1 cellular context compared by ENCODE assay signal in the genomic region with DNA sequence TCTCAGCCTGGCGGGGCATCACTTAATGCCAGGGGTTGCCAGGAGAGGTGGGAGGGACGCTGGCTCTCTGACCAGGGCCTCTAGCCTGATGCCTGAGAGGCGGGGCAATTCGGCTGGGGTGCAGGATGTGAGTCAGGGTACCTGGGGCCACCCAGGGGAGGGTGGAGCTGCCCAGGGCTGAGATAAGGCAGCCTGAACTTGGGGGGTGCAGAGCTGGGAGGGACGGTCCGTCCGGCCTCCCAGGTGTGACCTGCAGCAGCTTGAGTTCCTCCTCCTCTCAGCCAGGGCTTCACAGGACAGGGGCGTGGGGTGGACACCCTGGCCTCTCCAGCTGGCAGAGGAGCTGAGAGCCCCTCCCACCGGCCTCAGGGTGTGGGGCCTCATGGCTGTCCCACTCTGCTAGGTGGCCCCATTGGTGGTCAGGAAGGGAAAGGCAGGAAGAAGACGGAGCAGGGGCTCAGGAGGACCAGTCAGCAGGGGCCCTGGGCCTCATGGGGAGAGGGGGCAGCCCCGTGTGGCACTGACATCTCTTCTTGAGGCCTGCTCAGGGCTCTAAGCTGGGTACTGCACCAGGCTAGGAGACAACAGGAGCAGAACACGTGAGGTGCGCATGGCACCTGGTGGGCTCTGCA.
A peak's percentile ranks its signal among the peaks of the same experiment; 100 is the strongest.
TF ChIP-seq lines count a peak whose summit lies in the region.

No MANE protein-coding gene starts in this region.

TF ChIP-seq in K562, 482 proteins besides CTCF, POLR2A, EP300 and RAD21 (continues in another document):
- TF ChIP-seq PTTG1 (tag; IDR thresholded peaks at IDR 0.05; ENCODE audit: low read depth) (no peak), NEUROD1 (IDR thresholded peaks at IDR 0.05; ENCODE audit: borderline replicate concordance, low read depth, low read length, partially characterized antibody) (peak; percentile 28), ETV5 (CRISPR knock-in tag; IDR thresholded peaks at IDR 0.05; ENCODE audit: low read depth) (peak; percentile 80), HDAC2 (IDR thresholded peaks at IDR 0.05) (0 out of 2 replicates have a peak, but pooled peaks have one; percentile 25), HLTF (IDR thresholded peaks at IDR 0.05) (0 out of 2 replicates have a peak, but pooled peaks have one; percentile 15), KLF1 (tag; IDR thresholded peaks at IDR 0.05) (peak; percentile 28; the same call in 1 of the 2 replicates), ZNF175 (CRISPR knock-in tag; IDR thresholded peaks at IDR 0.05; ENCODE audit: low read depth) (0 out of 2 replicates have a peak, but pooled peaks have one; percentile 43), GABPA (tag; conservative IDR thresholded peaks at IDR 0.05; ENCODE audit: low read depth) (peak; percentile 15; the same call in 1 of the 2 replicates), HMGN3 (IDR thresholded peaks at IDR 0.05; ENCODE audit: borderline replicate concordance, extremely low read depth, insufficient read length, low read depth, low read length) (peak; percentile 73), ZNF584 (CRISPR knock-in tag; IDR thresholded peaks at IDR 0.05; ENCODE audit: low read depth) (peak; percentile 22; the same call in 1 of the 2 replicates), RCOR1 (IDR thresholded peaks at IDR 0.05; ENCODE audit: borderline replicate concordance in 1 of 2, low read depth in 2 of 2, low read length in 2 of 2) (0 out of 4 replicates have a peak, but pooled peaks of 1 of the 2 experiments have one; percentile 35), NFXL1 (CRISPR knock-in tag; IDR thresholded peaks at IDR 0.05) (no peak), ZNF785 (CRISPR knock-in tag; IDR thresholded peaks at IDR 0.05) (0 out of 2 replicates have a peak, but pooled peaks have one; percentile 13), MTA1 (IDR thresholded peaks at IDR 0.05; ENCODE audit: borderline replicate concordance) (0 out of 2 replicates have a peak, but pooled peaks have one; percentile 32), ZEB2 (IDR thresholded peaks at IDR 0.05) (peak; percentile 73; the same call in 1 of the 2 replicates), NCOA2 (IDR thresholded peaks at IDR 0.05; ENCODE audit: partially characterized antibody in 2 of 2) (no peak), LEF1 (IDR thresholded peaks at IDR 0.05) (peak; percentile 37; the same call in 1 of the 2 replicates), CBFA2T2 (conservative IDR thresholded peaks at IDR 0.05) (0 out of 2 replicates have a peak, but pooled peaks have one; percentile 2), BHLHE40 (IDR thresholded peaks at IDR 0.05; ENCODE audit: low read length) (peak; percentile 52), MCM7 (IDR thresholded peaks at IDR 0.05) (no peak), NR2C2 (CRISPR knock-in tag; IDR thresholded peaks at IDR 0.05) (peak; percentile 14; the same call in 1 of the 2 replicates), NR2C2 (tag; IDR thresholded peaks at IDR 0.05) (no peak), U2AF1 (optimal IDR thresholded peaks at IDR 0.05; ENCODE audit: low read depth, low read length) (no peak), RFX1 (IDR thresholded peaks at IDR 0.05) (no peak), POLR2G (IDR thresholded peaks at IDR 0.05; ENCODE audit: low read depth, low read length) (peak; percentile 53; the same call in 1 of the 2 replicates), ARID1B (IDR thresholded peaks at IDR 0.05) (peak; percentile 68), MAZ (CRISPR knock-in tag; conservative IDR thresholded peaks at IDR 0.05 in 1 of 2, IDR thresholded peaks at IDR 0.05 in 1 of 2) (peak; percentile 13 to 81; a peak in 2 of 4 replicates), FOSL1 (tag; conservative IDR thresholded peaks at IDR 0.05) (peak; percentile 54)
- TF ChIP-seq, protein P1, sequence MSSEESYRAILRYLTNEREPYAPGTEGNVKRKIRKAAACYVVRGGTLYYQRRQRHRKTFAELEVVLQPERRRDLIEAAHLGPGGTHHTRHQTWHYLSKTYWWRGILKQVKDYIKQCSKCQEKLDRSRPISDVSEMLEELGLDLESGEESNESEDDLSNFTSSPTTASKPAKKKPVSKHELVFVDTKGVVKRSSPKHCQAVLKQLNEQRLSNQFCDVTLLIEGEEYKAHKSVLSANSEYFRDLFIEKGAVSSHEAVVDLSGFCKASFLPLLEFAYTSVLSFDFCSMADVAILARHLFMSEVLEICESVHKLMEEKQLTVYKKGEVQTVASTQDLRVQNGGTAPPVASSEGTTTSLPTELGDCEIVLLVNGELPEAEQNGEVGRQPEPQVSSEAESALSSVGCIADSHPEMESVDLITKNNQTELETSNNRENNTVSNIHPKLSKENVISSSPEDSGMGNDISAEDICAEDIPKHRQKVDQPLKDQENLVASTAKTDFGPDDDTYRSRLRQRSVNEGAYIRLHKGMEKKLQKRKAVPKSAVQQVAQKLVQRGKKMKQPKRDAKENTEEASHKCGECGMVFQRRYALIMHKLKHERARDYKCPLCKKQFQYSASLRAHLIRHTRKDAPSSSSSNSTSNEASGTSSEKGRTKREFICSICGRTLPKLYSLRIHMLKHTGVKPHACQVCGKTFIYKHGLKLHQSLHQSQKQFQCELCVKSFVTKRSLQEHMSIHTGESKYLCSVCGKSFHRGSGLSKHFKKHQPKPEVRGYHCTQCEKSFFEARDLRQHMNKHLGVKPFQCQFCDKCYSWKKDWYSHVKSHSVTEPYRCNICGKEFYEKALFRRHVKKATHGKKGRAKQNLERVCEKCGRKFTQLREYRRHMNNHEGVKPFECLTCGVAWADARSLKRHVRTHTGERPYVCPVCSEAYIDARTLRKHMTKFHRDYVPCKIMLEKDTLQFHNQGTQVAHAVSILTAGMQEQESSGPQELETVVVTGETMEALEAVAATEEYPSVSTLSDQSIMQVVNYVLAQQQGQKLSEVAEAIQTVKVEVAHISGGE (CRISPR knock-in tag; IDR thresholded peaks at IDR 0.05): 0 out of 6 replicates have a peak, but pooled peaks of 1 of the 3 experiments have one; percentile 22
- TF ChIP-seq, protein P2, sequence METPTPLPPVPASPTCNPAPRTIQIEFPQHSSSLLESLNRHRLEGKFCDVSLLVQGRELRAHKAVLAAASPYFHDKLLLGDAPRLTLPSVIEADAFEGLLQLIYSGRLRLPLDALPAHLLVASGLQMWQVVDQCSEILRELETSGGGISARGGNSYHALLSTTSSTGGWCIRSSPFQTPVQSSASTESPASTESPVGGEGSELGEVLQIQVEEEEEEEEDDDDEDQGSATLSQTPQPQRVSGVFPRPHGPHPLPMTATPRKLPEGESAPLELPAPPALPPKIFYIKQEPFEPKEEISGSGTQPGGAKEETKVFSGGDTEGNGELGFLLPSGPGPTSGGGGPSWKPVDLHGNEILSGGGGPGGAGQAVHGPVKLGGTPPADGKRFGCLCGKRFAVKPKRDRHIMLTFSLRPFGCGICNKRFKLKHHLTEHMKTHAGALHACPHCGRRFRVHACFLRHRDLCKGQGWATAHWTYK (CRISPR knock-in tag; IDR thresholded peaks at IDR 0.05): 0 out of 2 replicates have a peak, but pooled peaks have one; percentile 3
- TF ChIP-seq, protein P3, sequence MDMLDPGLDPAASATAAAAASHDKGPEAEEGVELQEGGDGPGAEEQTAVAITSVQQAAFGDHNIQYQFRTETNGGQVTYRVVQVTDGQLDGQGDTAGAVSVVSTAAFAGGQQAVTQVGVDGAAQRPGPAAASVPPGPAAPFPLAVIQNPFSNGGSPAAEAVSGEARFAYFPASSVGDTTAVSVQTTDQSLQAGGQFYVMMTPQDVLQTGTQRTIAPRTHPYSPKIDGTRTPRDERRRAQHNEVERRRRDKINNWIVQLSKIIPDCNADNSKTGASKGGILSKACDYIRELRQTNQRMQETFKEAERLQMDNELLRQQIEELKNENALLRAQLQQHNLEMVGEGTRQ (CRISPR knock-in tag; IDR thresholded peaks at IDR 0.05): no peak
- TF ChIP-seq, protein P4, sequence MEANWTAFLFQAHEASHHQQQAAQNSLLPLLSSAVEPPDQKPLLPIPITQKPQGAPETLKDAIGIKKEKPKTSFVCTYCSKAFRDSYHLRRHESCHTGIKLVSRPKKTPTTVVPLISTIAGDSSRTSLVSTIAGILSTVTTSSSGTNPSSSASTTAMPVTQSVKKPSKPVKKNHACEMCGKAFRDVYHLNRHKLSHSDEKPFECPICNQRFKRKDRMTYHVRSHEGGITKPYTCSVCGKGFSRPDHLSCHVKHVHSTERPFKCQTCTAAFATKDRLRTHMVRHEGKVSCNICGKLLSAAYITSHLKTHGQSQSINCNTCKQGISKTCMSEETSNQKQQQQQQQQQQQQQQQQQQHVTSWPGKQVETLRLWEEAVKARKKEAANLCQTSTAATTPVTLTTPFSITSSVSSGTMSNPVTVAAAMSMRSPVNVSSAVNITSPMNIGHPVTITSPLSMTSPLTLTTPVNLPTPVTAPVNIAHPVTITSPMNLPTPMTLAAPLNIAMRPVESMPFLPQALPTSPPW (CRISPR knock-in tag; IDR thresholded peaks at IDR 0.05): peak; percentile 60
- TF ChIP-seq, protein P5, sequence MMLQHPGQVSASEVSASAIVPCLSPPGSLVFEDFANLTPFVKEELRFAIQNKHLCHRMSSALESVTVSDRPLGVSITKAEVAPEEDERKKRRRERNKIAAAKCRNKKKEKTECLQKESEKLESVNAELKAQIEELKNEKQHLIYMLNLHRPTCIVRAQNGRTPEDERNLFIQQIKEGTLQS (IDR thresholded peaks at IDR 0.05): 0 out of 2 replicates have a peak, but pooled peaks have one; percentile 17
- TF ChIP-seq, protein P5 (CRISPR knock-in tag; conservative IDR thresholded peaks at IDR 0.05): no peak
- TF ChIP-seq, protein P6, sequence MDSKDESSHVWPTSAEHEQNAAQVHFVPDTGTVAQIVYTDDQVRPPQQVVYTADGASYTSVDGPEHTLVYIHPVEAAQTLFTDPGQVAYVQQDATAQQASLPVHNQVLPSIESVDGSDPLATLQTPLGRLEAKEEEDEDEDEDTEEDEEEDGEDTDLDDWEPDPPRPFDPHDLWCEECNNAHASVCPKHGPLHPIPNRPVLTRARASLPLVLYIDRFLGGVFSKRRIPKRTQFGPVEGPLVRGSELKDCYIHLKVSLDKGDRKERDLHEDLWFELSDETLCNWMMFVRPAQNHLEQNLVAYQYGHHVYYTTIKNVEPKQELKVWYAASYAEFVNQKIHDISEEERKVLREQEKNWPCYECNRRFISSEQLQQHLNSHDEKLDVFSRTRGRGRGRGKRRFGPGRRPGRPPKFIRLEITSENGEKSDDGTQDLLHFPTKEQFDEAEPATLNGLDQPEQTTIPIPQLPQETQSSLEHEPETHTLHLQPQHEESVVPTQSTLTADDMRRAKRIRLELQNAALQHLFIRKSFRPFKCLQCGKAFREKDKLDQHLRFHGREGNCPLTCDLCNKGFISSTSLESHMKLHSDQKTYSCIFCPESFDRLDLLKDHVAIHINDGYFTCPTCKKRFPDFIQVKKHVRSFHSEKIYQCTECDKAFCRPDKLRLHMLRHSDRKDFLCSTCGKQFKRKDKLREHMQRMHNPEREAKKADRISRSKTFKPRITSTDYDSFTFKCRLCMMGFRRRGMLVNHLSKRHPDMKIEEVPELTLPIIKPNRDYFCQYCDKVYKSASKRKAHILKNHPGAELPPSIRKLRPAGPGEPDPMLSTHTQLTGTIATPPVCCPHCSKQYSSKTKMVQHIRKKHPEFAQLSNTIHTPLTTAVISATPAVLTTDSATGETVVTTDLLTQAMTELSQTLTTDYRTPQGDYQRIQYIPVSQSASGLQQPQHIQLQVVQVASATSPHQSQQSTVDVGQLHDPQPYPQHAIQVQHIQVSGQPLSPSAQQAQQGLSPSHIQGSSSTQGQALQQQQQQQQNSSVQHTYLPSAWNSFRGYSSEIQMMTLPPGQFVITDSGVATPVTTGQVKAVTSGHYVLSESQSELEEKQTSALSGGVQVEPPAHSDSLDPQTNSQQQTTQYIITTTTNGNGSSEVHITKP (IDR thresholded peaks at IDR 0.05; ENCODE audit: partially characterized antibody): peak; percentile 32
- TF ChIP-seq, protein P7, sequence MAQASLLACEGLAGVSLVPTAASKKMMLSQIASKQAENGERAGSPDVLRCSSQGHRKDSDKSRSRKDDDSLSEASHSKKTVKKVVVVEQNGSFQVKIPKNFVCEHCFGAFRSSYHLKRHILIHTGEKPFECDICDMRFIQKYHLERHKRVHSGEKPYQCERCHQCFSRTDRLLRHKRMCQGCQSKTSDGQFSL (CRISPR knock-in tag; IDR thresholded peaks at IDR 0.05): peak; percentile 93
- TF ChIP-seq, protein P7 (tag; IDR thresholded peaks at IDR 0.05): 0 out of 4 replicates have a peak, but pooled peaks of 1 of the 2 experiments have one; percentile 60
- TF ChIP-seq, protein P8, sequence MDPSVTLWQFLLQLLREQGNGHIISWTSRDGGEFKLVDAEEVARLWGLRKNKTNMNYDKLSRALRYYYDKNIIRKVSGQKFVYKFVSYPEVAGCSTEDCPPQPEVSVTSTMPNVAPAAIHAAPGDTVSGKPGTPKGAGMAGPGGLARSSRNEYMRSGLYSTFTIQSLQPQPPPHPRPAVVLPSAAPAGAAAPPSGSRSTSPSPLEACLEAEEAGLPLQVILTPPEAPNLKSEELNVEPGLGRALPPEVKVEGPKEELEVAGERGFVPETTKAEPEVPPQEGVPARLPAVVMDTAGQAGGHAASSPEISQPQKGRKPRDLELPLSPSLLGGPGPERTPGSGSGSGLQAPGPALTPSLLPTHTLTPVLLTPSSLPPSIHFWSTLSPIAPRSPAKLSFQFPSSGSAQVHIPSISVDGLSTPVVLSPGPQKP (CRISPR knock-in tag; IDR thresholded peaks at IDR 0.05): no peak
- TF ChIP-seq, protein P9, sequence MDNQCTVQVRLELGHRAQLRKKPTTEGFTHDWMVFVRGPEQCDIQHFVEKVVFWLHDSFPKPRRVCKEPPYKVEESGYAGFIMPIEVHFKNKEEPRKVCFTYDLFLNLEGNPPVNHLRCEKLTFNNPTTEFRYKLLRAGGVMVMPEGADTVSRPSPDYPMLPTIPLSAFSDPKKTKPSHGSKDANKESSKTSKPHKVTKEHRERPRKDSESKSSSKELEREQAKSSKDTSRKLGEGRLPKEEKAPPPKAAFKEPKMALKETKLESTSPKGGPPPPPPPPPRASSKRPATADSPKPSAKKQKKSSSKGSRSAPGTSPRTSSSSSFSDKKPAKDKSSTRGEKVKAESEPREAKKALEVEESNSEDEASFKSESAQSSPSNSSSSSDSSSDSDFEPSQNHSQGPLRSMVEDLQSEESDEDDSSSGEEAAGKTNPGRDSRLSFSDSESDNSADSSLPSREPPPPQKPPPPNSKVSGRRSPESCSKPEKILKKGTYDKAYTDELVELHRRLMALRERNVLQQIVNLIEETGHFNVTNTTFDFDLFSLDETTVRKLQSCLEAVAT (IDR thresholded peaks at IDR 0.05): 0 out of 4 replicates have a peak, but pooled peaks of 1 of the 2 experiments have one; percentile 24
- TF ChIP-seq, protein P10, sequence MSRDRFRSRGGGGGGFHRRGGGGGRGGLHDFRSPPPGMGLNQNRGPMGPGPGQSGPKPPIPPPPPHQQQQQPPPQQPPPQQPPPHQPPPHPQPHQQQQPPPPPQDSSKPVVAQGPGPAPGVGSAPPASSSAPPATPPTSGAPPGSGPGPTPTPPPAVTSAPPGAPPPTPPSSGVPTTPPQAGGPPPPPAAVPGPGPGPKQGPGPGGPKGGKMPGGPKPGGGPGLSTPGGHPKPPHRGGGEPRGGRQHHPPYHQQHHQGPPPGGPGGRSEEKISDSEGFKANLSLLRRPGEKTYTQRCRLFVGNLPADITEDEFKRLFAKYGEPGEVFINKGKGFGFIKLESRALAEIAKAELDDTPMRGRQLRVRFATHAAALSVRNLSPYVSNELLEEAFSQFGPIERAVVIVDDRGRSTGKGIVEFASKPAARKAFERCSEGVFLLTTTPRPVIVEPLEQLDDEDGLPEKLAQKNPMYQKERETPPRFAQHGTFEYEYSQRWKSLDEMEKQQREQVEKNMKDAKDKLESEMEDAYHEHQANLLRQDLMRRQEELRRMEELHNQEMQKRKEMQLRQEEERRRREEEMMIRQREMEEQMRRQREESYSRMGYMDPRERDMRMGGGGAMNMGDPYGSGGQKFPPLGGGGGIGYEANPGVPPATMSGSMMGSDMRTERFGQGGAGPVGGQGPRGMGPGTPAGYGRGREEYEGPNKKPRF (IDR thresholded peaks at IDR 0.05; ENCODE audit: low read depth, low read length): no peak
